Comparison of ENCODE assay signal across 12 cellular contexts in genomic region chr1:111294390-111294789, GRCh38. TPM values are rescaled to one million over a fixed set of nuclear protein-coding genes. Genes with fewer than 3 reads are reported as not detected.
"Had no signal": no experiment of that assay in that cellular context is flagged by ENCODE, and none has a peak within 500 bp of the region (broad histone marks: within the 10 kb centered on the region; RNA-seq: fewer than 3 reads in every experiment).

No MANE protein-coding gene starts in this region.

- H3K9ac ChIP-seq: GM23248 had no signal

- H2AFZ ChIP-seq: GM23248, GM23338 had no signal

- H3K9me3 Mint-ChIP-seq: HFFc6 had no signal

- H3K27ac ChIP-seq: GM23248 had no signal

- FAIRE-seq: H1, H54 had no signal

- ATAC-seq: GM23338, HCT116 had no signal

- H3K4me3 Mint-ChIP-seq: GM23338, H9, HFFc6 had no signal

- H3K4me3 ChIP-seq: GM23248, GM23338, HAP-1 had no signal

- H3K4me2 ChIP-seq: GM23338 had no signal

- H3K36me3 ChIP-seq: HAP-1 had no signal

- H3K27ac Mint-ChIP-seq: GM23338, H9, HFFc6 had no signal

- DNase-seq: GM23248, GOT3, H7, H9, HCEC 1CT, HFFc6 had no signal

- H3K4me1 Mint-ChIP-seq: GM23338, H9 had no signal

RNA-seq across cellular contexts. Expression of gene CHIA, which starts 3.7 kb away (rescaled TPM):
- total RNA-seq: GM23248, GM23338, H1, H4, H7, H9, HFFc6 had no signal
- polyA plus RNA-seq: GM23248, GM23338, H1 had no signal
